Comparison of ENCODE assay signal across 1 cellular context in genomic region chr1:114153051-114153620, GRCh38.
TF ChIP-seq lines count a peak whose summit lies in the region.

No MANE protein-coding gene starts in this region.

TF ChIP-seq in GM23338, 12 proteins besides CTCF, POLR2A, EP300 and RAD21 (continued from another document):
- TF ChIP-seq ZNF462 (CRISPR knock-in tag; IDR thresholded peaks at IDR 0.05) (no peak), STAT1 (IDR thresholded peaks at IDR 0.05; ENCODE audit: unreplicated experiment) (no peak), POLR2AphosphoS5 (IDR thresholded peaks at IDR 0.05; ENCODE audit: low read depth) (no peak), REST (IDR thresholded peaks at IDR 0.05; ENCODE audit: unreplicated experiment) (no peak), CREB1 (CRISPR knock-in tag; IDR thresholded peaks at IDR 0.05; ENCODE audit: low read depth) (no peak), JUNB (IDR thresholded peaks at IDR 0.05; ENCODE audit: unreplicated experiment) (no peak)
